ENCODE assay signal across 21 cellular contexts in the genomic region with DNA sequence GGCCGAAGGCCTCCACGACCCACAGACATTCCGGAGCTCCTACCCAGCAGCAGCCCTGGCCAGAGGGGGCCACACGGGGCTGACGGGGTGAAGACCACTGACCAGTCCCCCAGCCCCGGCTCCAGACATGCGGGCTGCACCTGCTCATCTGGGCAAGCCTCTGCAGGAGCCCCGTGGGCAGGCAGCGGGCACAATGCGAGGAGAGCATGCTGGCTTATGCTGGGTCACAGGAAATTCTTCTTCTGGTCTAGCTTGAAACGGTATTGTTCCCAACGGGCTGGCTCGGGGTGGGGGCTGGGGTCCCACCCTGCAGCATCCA. TPM values are rescaled to one million over a fixed set of nuclear protein-coding genes. Genes with fewer than 3 reads are reported as not detected.
DNase-seq lines count a peak whose midpoint lies in the region; ATAC-seq, FAIRE-seq and TF ChIP-seq lines count a peak whose summit lies in the region.
"Had no signal": no experiment of that assay in that cellular context is flagged by ENCODE, and none has a peak within 500 bp of the region (broad histone marks: within the 10 kb centered on the region; RNA-seq: fewer than 3 reads in every experiment).

No MANE protein-coding gene starts in this region.

- H3K9me3 ChIP-seq in HepG2 (ENCODE audit: low read length), result no peaks in the 10 kb centered on the region
- no peaks in the 10 kb centered on the region for H3K9me3 ChIP-seq in right lobe of liver
- H3K9me3 ChIP-seq in neuronal stem cell (replicated peaks in 1 of 2; ENCODE audit: control insufficient read depth in 2 of 2, insufficient read depth in 1 of 2, low read depth in 1 of 2, low read length in 2 of 2), result peaks cover 0 to 3% of the 10 kb centered on the region in 2 donors
- H3K9me3 ChIP-seq: A549, BLaER1 had no signal

- intact Hi-C loops in HepG2 (cut with micrococcal nuclease; ENCODE audit: unreplicated experiment), result no loop called here
- intact Hi-C loops in right lobe of liver (cut with DNase I), result no loop called here

- peaks cover 36% of the 10 kb centered on the region for H3K4me1 ChIP-seq in HepG2 (ENCODE audit: insufficient read depth, low read length)
- no peaks in the 10 kb centered on the region for H3K4me1 ChIP-seq in right lobe of liver
- H3K4me1 ChIP-seq in neuronal stem cell (ENCODE audit: control insufficient read depth in 2 of 2, insufficient read depth in 1 of 2, low read depth in 1 of 2, low read length in 2 of 2), result peaks cover 18 to 44% of the 10 kb centered on the region in 2 donors

- WGBS in HepG2 (ENCODE audit: low lambda C conversion rate), result 14% methylated on average over 7 of the region's 13 CpGs
- WGBS in right lobe of liver (ENCODE audit: insufficient coverage, low coverage, low lambda C conversion rate, missing lambda C conversion rate), result no CpG with 5 or more reads among the region's 13 CpGs
- no CpG with 5 or more reads among the region's 13 CpGs for WGBS in neuronal stem cell (ENCODE audit: extremely low coverage in 2 of 2, insufficient read length in 2 of 2, insufficient replicate concordance in 1 of 2), 2 donors

- CTCF ChIA-PET in HepG2 (lab: Yijun Ruan, JAX; ENCODE audit: low intra/inter-chr PET ratio, low total read pairs), result no interaction called here

- ATAC-seq in HepG2, result peak; percentile 4; the same call in 2 of the 3 replicates
- ATAC-seq in right lobe of liver, result no peak
- ATAC-seq in HG02885 (IDR thresholded peaks at IDR 0.05; ENCODE audit: poor library complexity, unreplicated experiment), result no peak
- ATAC-seq: HCT116 had no signal

- H3K14ac ChIP-seq in neuronal stem cell (ENCODE audit: low read length), result peak overlapping the region; percentile 40

- H4K20me1 ChIP-seq in HepG2 (ENCODE audit: insufficient read depth, low read length), result 0 out of 2 replicates have a peak, but pooled peaks cover 2% of the 10 kb centered on the region

- no peak overlapping the region for H4K8ac ChIP-seq in neuronal stem cell (ENCODE audit: low read depth, low read length)

- DNase-seq in DMS 273 (lab: John Stamatoyannopoulos, UW; ENCODE audit: unreplicated experiment) (peak; percentile 67), DMS 273 treated with DMSO at 0.1 percent for 48 hours (lab: John Stamatoyannopoulos, UW) (no peak), HepG2 (ENCODE audit: low spot score) (no peak), right lobe of liver (no peak), neuronal stem cell (ENCODE audit: low spot score) (no peak), hypothalamus (lab: John Stamatoyannopoulos, UW) (no peak), dedifferentiated amniotic fluid mesenchymal stem cell (ENCODE audit: extremely low spot score) (no peak)
- DNase-seq: AML-193; Calu3; CD4-positive, alpha-beta memory T cell; DMS79 treated with DMSO at 0.1 percent for 48 hours; GF-D8; HFFc6 had no signal

- no peak for TF ChIP-seq CTCF in HepG2 (CRISPR knock-in tag; IDR thresholded peaks at IDR 0.05)
- TF ChIP-seq CTCF in right lobe of liver (IDR thresholded peaks at IDR 0.05), result no peak

- TF ChIP-seq POLR2A in HepG2 (IDR thresholded peaks at IDR 0.05; ENCODE audit: insufficient read depth in 1 of 2, low read depth in 2 of 2, low read length in 2 of 2) (no peak), right lobe of liver (IDR thresholded peaks at IDR 0.05) (no peak)

- no peak overlapping the region for H3K4me2 ChIP-seq in HepG2 (ENCODE audit: low read depth, low read length)
- H3K4me2 ChIP-seq in neuronal stem cell (ENCODE audit: insufficient read depth, low read length, poor library complexity, severe bottlenecking), result no peak overlapping the region
- H3K4me2 ChIP-seq: BLaER1 had no signal

- no peak overlapping the region for H3K9ac ChIP-seq in HepG2 (ENCODE audit: insufficient read depth, low read depth, low read length)
- H3K9ac ChIP-seq in neuronal stem cell (ENCODE audit: low read depth, low read length, poor library complexity), result no peak overlapping the region
- H3K9ac ChIP-seq: BLaER1 had no signal

- FAIRE-seq in HepG2 (lab: Jason Lieb, UNC), result no peak
- FAIRE-seq: A549 had no signal

- H2BK5ac ChIP-seq in neuronal stem cell (ENCODE audit: low read length), result no peak overlapping the region

- peak overlapping the region; percentile 28 for H3K23ac ChIP-seq in neuronal stem cell (ENCODE audit: low read depth, low read length, poor library complexity)

- no peaks in the 10 kb centered on the region for H3K79me1 ChIP-seq in neuronal stem cell (ENCODE audit: low read depth, low read length)

- H3K27me3 ChIP-seq in HepG2 (ENCODE audit: control insufficient read depth in 1 of 2, insufficient read depth in 2 of 2, low read length in 2 of 2) (peaks cover 30 to 80% of the 10 kb centered on the region in 2 experiments), right lobe of liver (peaks cover 0 to 8% of the 10 kb centered on the region in 2 donors), neuronal stem cell (ENCODE audit: control insufficient read depth in 3 of 3, insufficient read depth in 3 of 3, low read depth in 1 of 3, low read length in 3 of 3) (peaks cover 26 to 89% (median 59%) of the 10 kb centered on the region in 3 experiments)

- H3K4ac ChIP-seq in neuronal stem cell (ENCODE audit: low read length), result no peak overlapping the region

- peak overlapping the region; percentile 84 for H3K18ac ChIP-seq in neuronal stem cell (ENCODE audit: low read length)

- no peaks in the 10 kb centered on the region for H3K79me2 ChIP-seq in HepG2 (ENCODE audit: insufficient read depth, low read length)

- peak overlapping the region; percentile 56 for H2BK120ac ChIP-seq in neuronal stem cell (ENCODE audit: low read depth, low read length)

- no peak overlapping the region for H2BK12ac ChIP-seq in neuronal stem cell (ENCODE audit: low read length)

- peak overlapping the region; percentile 97 for H2AK5ac ChIP-seq in neuronal stem cell (ENCODE audit: low read depth, low read length)

- H2BK15ac ChIP-seq in neuronal stem cell (ENCODE audit: low read length), result peak overlapping the region; percentile 79

- no TSS peak for BruUV-seq in HepG2 (replicated peaks; lab: Mats Ljungman, UMichigan)

- no peaks in the 10 kb centered on the region for H3K36me3 ChIP-seq in HepG2 (replicated peaks in 1 of 2; ENCODE audit: control insufficient read depth in 1 of 2, insufficient read depth in 2 of 2, low read length in 2 of 2)
- no peaks in the 10 kb centered on the region for H3K36me3 ChIP-seq in right lobe of liver
- H3K36me3 ChIP-seq in neuronal stem cell (replicated peaks in 1 of 2; ENCODE audit: control insufficient read depth in 2 of 2, insufficient read depth in 2 of 2, low read length in 2 of 2), result no peaks in the 10 kb centered on the region
- H3K36me3 ChIP-seq: BLaER1 had no signal

- in situ Hi-C loops in HepG2 (cut with HindIII; ENCODE audit: extremely low pct_ligation_motif_present, low pct_unique_long_range_greater_than_20kb), result no loop called here

- no peak overlapping the region for H3K4me3 ChIP-seq in HepG2 (replicated peaks in 1 of 3; ENCODE audit: insufficient read depth in 1 of 3, low read depth in 2 of 3, low read length in 3 of 3)
- no peak overlapping the region for H3K4me3 ChIP-seq in right lobe of liver
- no peak overlapping the region for H3K4me3 ChIP-seq in neuronal stem cell (ENCODE audit: low read length in 2 of 2)
- H3K4me3 ChIP-seq: A549, BLaER1 had no signal

- H4K91ac ChIP-seq in neuronal stem cell (ENCODE audit: low read depth, low read length, poor library complexity), result no peak overlapping the region

- H2AFZ ChIP-seq in HepG2 (ENCODE audit: low read length), result no peak overlapping the region
- H2AFZ ChIP-seq in neuronal stem cell (ENCODE audit: low read length), result no peak overlapping the region
- H2AFZ ChIP-seq: GM23338 had no signal

- POLR2A ChIA-PET in HepG2 (lab: Yijun Ruan, JAX), result no interaction called here

- TF ChIP-seq EP300 in HepG2 (IDR thresholded peaks at IDR 0.05; ENCODE audit: low read depth in 2 of 2, low read length in 2 of 2), result no peak
- no peak for TF ChIP-seq EP300 in HepG2 (CRISPR knock-in tag; IDR thresholded peaks at IDR 0.05; ENCODE audit: borderline replicate concordance)

- H3K27ac ChIP-seq in HepG2 (ENCODE audit: extremely low read length, insufficient read depth, low read length) (no peak overlapping the region), right lobe of liver (no peak overlapping the region), neuronal stem cell (replicated peaks; ENCODE audit: low read length) (no peak overlapping the region)
- H3K27ac ChIP-seq: 22Rv1, A549, BLaER1 had no signal

- no peak for TF ChIP-seq RAD21 in HepG2 (CRISPR knock-in tag; IDR thresholded peaks at IDR 0.05)

RNA-seq across cellular contexts. Expression of gene HS3ST6, which starts 1.4 kb away (rescaled TPM):
- total RNA-seq in HepG2 (2016; rRNA removed; fragmentation: Illumina TruSeq; extraction: Trizol) (not detected in 2 replicates), right lobe of liver (not detected)
- not detected in 2 replicates for total RNA-seq in HepG2 (2016; cell fraction: cytosol; rRNA removed; fragmentation: Illumina TruSeq; extraction: Trizol; ENCODE audit: low read depth)
- total RNA-seq in HepG2 (2016; cell fraction: insoluble cytoplasmic fraction; rRNA removed; fragmentation: Illumina TruSeq; extraction: Trizol), result not detected in 2 replicates
- not detected in 2 replicates for total RNA-seq in HepG2 (2016; cell fraction: membrane; rRNA removed; fragmentation: Illumina TruSeq; extraction: Trizol)
- total RNA-seq in HepG2 (2016; cell fraction: nucleus; rRNA removed; fragmentation: Illumina TruSeq; extraction: Trizol), result not detected in 2 replicates
- polyA plus RNA-seq in HepG2 (2011; rRNA removed), result not detected in 2 replicates
- polyA plus RNA-seq in HepG2 (2011; cell fraction: cytosol; rRNA removed), result not detected in 2 replicates
- polyA plus RNA-seq in HepG2 (2011; cell fraction: nucleus; rRNA removed), result not detected in 2 replicates
- not detected in 2 replicates for polyA plus RNA-seq in HepG2 (2012)
- polyA plus RNA-seq in HepG2 (2016; cell fraction: cytosol; fragmentation: Illumina TruSeq; extraction: Trizol; ENCODE audit: low read depth), result not detected in 2 replicates
- not detected in 2 replicates for polyA plus RNA-seq in HepG2 (2016; cell fraction: insoluble cytoplasmic fraction; fragmentation: Illumina TruSeq; extraction: Trizol; ENCODE audit: low read depth)
- polyA plus RNA-seq in HepG2 (2016; cell fraction: membrane; fragmentation: Illumina TruSeq; extraction: Trizol; ENCODE audit: low read depth), result not detected in 2 replicates
- not detected in 2 replicates for polyA plus RNA-seq in HepG2 (2016; cell fraction: nucleus; fragmentation: Illumina TruSeq; extraction: Trizol; ENCODE audit: insufficient read depth, low read depth)
- polyA minus RNA-seq in HepG2 (2011; rRNA and poly(A)+ RNA removed; ENCODE audit: low replicate concordance), result not detected in 2 replicates
- not detected in 2 replicates for polyA minus RNA-seq in HepG2 (2011; cell fraction: cytosol; rRNA and poly(A)+ RNA removed)
- polyA minus RNA-seq in HepG2 (2011; cell fraction: nucleus; rRNA and poly(A)+ RNA removed), result not detected in 2 replicates
- polyA plus RNA-seq in neuronal stem cell (2013, experiment 1 of 2), result 1.1 TPM
- 1.1 TPM for polyA plus RNA-seq in neuronal stem cell (2013, experiment 2 of 2)
- total RNA-seq: Calu3; CD4-positive, alpha-beta memory T cell; GM23338; H7; HFFc6 had no signal
- polyA plus RNA-seq: CD14-positive monocyte; CD4-positive, alpha-beta memory T cell had no signal

RNA-seq across cellular contexts. Expression of gene MSRB1, which starts 23.4 kb away (rescaled TPM):
- total RNA-seq in HepG2 (2016; rRNA removed; fragmentation: Illumina TruSeq; extraction: Trizol) (32.1 and 49.0 TPM in 2 replicates), right lobe of liver (100 to 1,000 TPM in 3 of 6 experiments, 10 to 100 TPM in 3; 63.4 to 121 (median 98.5) TPM)
- total RNA-seq in HepG2 (2016; cell fraction: cytosol; rRNA removed; fragmentation: Illumina TruSeq; extraction: Trizol; ENCODE audit: low read depth), result 17.7 and 18.5 TPM in 2 replicates
- 36.2 and 53.5 TPM in 2 replicates for total RNA-seq in HepG2 (2016; cell fraction: insoluble cytoplasmic fraction; rRNA removed; fragmentation: Illumina TruSeq; extraction: Trizol)
- 40.6 and 47.0 TPM in 2 replicates for total RNA-seq in HepG2 (2016; cell fraction: membrane; rRNA removed; fragmentation: Illumina TruSeq; extraction: Trizol)
- total RNA-seq in HepG2 (2016; cell fraction: nucleus; rRNA removed; fragmentation: Illumina TruSeq; extraction: Trizol), result 22.9 and 23.6 TPM in 2 replicates
- 75.4 and 84.2 TPM in 2 replicates for polyA plus RNA-seq in HepG2 (2011; rRNA removed)
- 77.3 and 104 TPM in 2 replicates for polyA plus RNA-seq in HepG2 (2011; cell fraction: cytosol; rRNA removed)
- 36.2 and 37.3 TPM in 2 replicates for polyA plus RNA-seq in HepG2 (2011; cell fraction: nucleus; rRNA removed)
- 50.3 and 50.5 TPM in 2 replicates for polyA plus RNA-seq in HepG2 (2012)
- 33.2 and 38.6 TPM in 2 replicates for polyA plus RNA-seq in HepG2 (2016; cell fraction: cytosol; fragmentation: Illumina TruSeq; extraction: Trizol; ENCODE audit: low read depth)
- 123 and 143 TPM in 2 replicates for polyA plus RNA-seq in HepG2 (2016; cell fraction: insoluble cytoplasmic fraction; fragmentation: Illumina TruSeq; extraction: Trizol; ENCODE audit: low read depth)
- 66.6 and 81.6 TPM in 2 replicates for polyA plus RNA-seq in HepG2 (2016; cell fraction: membrane; fragmentation: Illumina TruSeq; extraction: Trizol; ENCODE audit: low read depth)
- 54.6 and 56.2 TPM in 2 replicates for polyA plus RNA-seq in HepG2 (2016; cell fraction: nucleus; fragmentation: Illumina TruSeq; extraction: Trizol; ENCODE audit: insufficient read depth, low read depth)
- 38.3 and 153 TPM in 2 replicates for polyA minus RNA-seq in HepG2 (2011; rRNA and poly(A)+ RNA removed; ENCODE audit: low replicate concordance)
- polyA minus RNA-seq in HepG2 (2011; cell fraction: cytosol; rRNA and poly(A)+ RNA removed), result 32.5 and 36.9 TPM in 2 replicates
- 29.6 and 34.3 TPM in 2 replicates for polyA minus RNA-seq in HepG2 (2011; cell fraction: nucleus; rRNA and poly(A)+ RNA removed)
- 18.8 TPM for polyA plus RNA-seq in neuronal stem cell (2013, experiment 1 of 2)
- polyA plus RNA-seq in neuronal stem cell (2013, experiment 2 of 2), result 17.3 TPM

RNA-seq across cellular contexts. Expression of gene RPL3L, which starts 34.9 kb away (rescaled TPM):
- total RNA-seq in HepG2 (2016; rRNA removed; fragmentation: Illumina TruSeq; extraction: Trizol) (not detected in 2 replicates), right lobe of liver (under 1 TPM in 1 of 6 experiments, not detected in 5; 0.12 TPM)
- total RNA-seq in HepG2 (2016; cell fraction: cytosol; rRNA removed; fragmentation: Illumina TruSeq; extraction: Trizol; ENCODE audit: low read depth), result 1.0 TPM in 1 of 2 replicates, not detected in the other
- total RNA-seq in HepG2 (2016; cell fraction: insoluble cytoplasmic fraction; rRNA removed; fragmentation: Illumina TruSeq; extraction: Trizol), result 0.43 TPM in 1 of 2 replicates, not detected in the other
- total RNA-seq in HepG2 (2016; cell fraction: membrane; rRNA removed; fragmentation: Illumina TruSeq; extraction: Trizol), result 0.52 and 1.1 TPM in 2 replicates
- total RNA-seq in HepG2 (2016; cell fraction: nucleus; rRNA removed; fragmentation: Illumina TruSeq; extraction: Trizol), result 1.1 TPM in 2 replicates
- 0.17 and 0.30 TPM in 2 replicates for polyA plus RNA-seq in HepG2 (2011; rRNA removed)
- 0.06 and 0.11 TPM in 2 replicates for polyA plus RNA-seq in HepG2 (2011; cell fraction: cytosol; rRNA removed)
- polyA plus RNA-seq in HepG2 (2011; cell fraction: nucleus; rRNA removed), result 0.17 and 0.26 TPM in 2 replicates
- 0.64 and 1.1 TPM in 2 replicates for polyA plus RNA-seq in HepG2 (2012)
- not detected in 2 replicates for polyA plus RNA-seq in HepG2 (2016; cell fraction: cytosol; fragmentation: Illumina TruSeq; extraction: Trizol; ENCODE audit: low read depth)
- not detected in 2 replicates for polyA plus RNA-seq in HepG2 (2016; cell fraction: insoluble cytoplasmic fraction; fragmentation: Illumina TruSeq; extraction: Trizol; ENCODE audit: low read depth)
- 0.07 TPM in 1 of 2 replicates, not detected in the other for polyA plus RNA-seq in HepG2 (2016; cell fraction: membrane; fragmentation: Illumina TruSeq; extraction: Trizol; ENCODE audit: low read depth)
- not detected in 2 replicates for polyA plus RNA-seq in HepG2 (2016; cell fraction: nucleus; fragmentation: Illumina TruSeq; extraction: Trizol; ENCODE audit: insufficient read depth, low read depth)
- polyA minus RNA-seq in HepG2 (2011; rRNA and poly(A)+ RNA removed; ENCODE audit: low replicate concordance), result 3.8 TPM in 1 of 2 replicates, not detected in the other
- 0.89 TPM in 1 of 2 replicates, not detected in the other for polyA minus RNA-seq in HepG2 (2011; cell fraction: cytosol; rRNA and poly(A)+ RNA removed)
- polyA minus RNA-seq in HepG2 (2011; cell fraction: nucleus; rRNA and poly(A)+ RNA removed), result 3.0 TPM in 1 of 2 replicates, not detected in the other
- 0.06 TPM for polyA plus RNA-seq in neuronal stem cell (2013, experiment 1 of 2)
- polyA plus RNA-seq in neuronal stem cell (2013, experiment 2 of 2), result 0.04 TPM
- total RNA-seq: Calu3; CD4-positive, alpha-beta memory T cell; H7; HFFc6 had no signal
- polyA plus RNA-seq: A549; CD14-positive monocyte; CD4-positive, alpha-beta memory T cell had no signal

RNA-seq across cellular contexts. Expression of gene NDUFB10, which starts 39.7 kb away (rescaled TPM):
- total RNA-seq in HepG2 (2016; rRNA removed; fragmentation: Illumina TruSeq; extraction: Trizol) (143 and 157 TPM in 2 replicates), right lobe of liver (100 to 1,000 TPM in 2 of 6 experiments, 10 to 100 TPM in 4; 68.7 to 210 (median 81.2) TPM)
- total RNA-seq in HepG2 (2016; cell fraction: cytosol; rRNA removed; fragmentation: Illumina TruSeq; extraction: Trizol; ENCODE audit: low read depth), result 74.8 and 95.4 TPM in 2 replicates
- total RNA-seq in HepG2 (2016; cell fraction: insoluble cytoplasmic fraction; rRNA removed; fragmentation: Illumina TruSeq; extraction: Trizol), result 145 TPM in 2 replicates
- 96.5 and 119 TPM in 2 replicates for total RNA-seq in HepG2 (2016; cell fraction: membrane; rRNA removed; fragmentation: Illumina TruSeq; extraction: Trizol)
- 52.6 and 56.0 TPM in 2 replicates for total RNA-seq in HepG2 (2016; cell fraction: nucleus; rRNA removed; fragmentation: Illumina TruSeq; extraction: Trizol)
- 68.6 and 73.7 TPM in 2 replicates for polyA plus RNA-seq in HepG2 (2011; rRNA removed)
- polyA plus RNA-seq in HepG2 (2011; cell fraction: cytosol; rRNA removed), result 111 and 159 TPM in 2 replicates
- 63.4 and 64.1 TPM in 2 replicates for polyA plus RNA-seq in HepG2 (2011; cell fraction: nucleus; rRNA removed)
- 74.9 and 80.6 TPM in 2 replicates for polyA plus RNA-seq in HepG2 (2012)
- 121 and 146 TPM in 2 replicates for polyA plus RNA-seq in HepG2 (2016; cell fraction: cytosol; fragmentation: Illumina TruSeq; extraction: Trizol; ENCODE audit: low read depth)
- 185 and 203 TPM in 2 replicates for polyA plus RNA-seq in HepG2 (2016; cell fraction: insoluble cytoplasmic fraction; fragmentation: Illumina TruSeq; extraction: Trizol; ENCODE audit: low read depth)
- polyA plus RNA-seq in HepG2 (2016; cell fraction: membrane; fragmentation: Illumina TruSeq; extraction: Trizol; ENCODE audit: low read depth), result 122 and 150 TPM in 2 replicates
- 134 and 138 TPM in 2 replicates for polyA plus RNA-seq in HepG2 (2016; cell fraction: nucleus; fragmentation: Illumina TruSeq; extraction: Trizol; ENCODE audit: insufficient read depth, low read depth)
- 54.4 and 101 TPM in 2 replicates for polyA minus RNA-seq in HepG2 (2011; rRNA and poly(A)+ RNA removed; ENCODE audit: low replicate concordance)
- polyA minus RNA-seq in HepG2 (2011; cell fraction: cytosol; rRNA and poly(A)+ RNA removed), result 63.5 and 64.7 TPM in 2 replicates
- 15.9 and 21.5 TPM in 2 replicates for polyA minus RNA-seq in HepG2 (2011; cell fraction: nucleus; rRNA and poly(A)+ RNA removed)
- polyA plus RNA-seq in neuronal stem cell (2013, experiment 1 of 2), result 135 TPM
- 129 TPM for polyA plus RNA-seq in neuronal stem cell (2013, experiment 2 of 2)

RNA-seq across cellular contexts. Expression of gene RPS2, which starts 45.0 kb away (rescaled TPM):
- total RNA-seq in HepG2 (2016; rRNA removed; fragmentation: Illumina TruSeq; extraction: Trizol) (1,908 and 1,988 TPM in 2 replicates), right lobe of liver (1,000 to 10,000 TPM in 1 of 6 experiments, 100 to 1,000 TPM in 5; 451 to 1,052 (median 541) TPM)
- 7,477 and 8,510 TPM in 2 replicates for total RNA-seq in HepG2 (2016; cell fraction: cytosol; rRNA removed; fragmentation: Illumina TruSeq; extraction: Trizol; ENCODE audit: low read depth)
- total RNA-seq in HepG2 (2016; cell fraction: insoluble cytoplasmic fraction; rRNA removed; fragmentation: Illumina TruSeq; extraction: Trizol), result 1,713 and 1,999 TPM in 2 replicates
- total RNA-seq in HepG2 (2016; cell fraction: membrane; rRNA removed; fragmentation: Illumina TruSeq; extraction: Trizol), result 6,682 and 6,920 TPM in 2 replicates
- total RNA-seq in HepG2 (2016; cell fraction: nucleus; rRNA removed; fragmentation: Illumina TruSeq; extraction: Trizol), result 868 and 972 TPM in 2 replicates
- polyA plus RNA-seq in HepG2 (2011; rRNA removed), result 4,513 and 4,514 TPM in 2 replicates
- 4,562 and 7,573 TPM in 2 replicates for polyA plus RNA-seq in HepG2 (2011; cell fraction: cytosol; rRNA removed)
- 3,188 and 3,237 TPM in 2 replicates for polyA plus RNA-seq in HepG2 (2011; cell fraction: nucleus; rRNA removed)
- polyA plus RNA-seq in HepG2 (2012), result 2,719 and 4,159 TPM in 2 replicates
- 15,334 and 17,742 TPM in 2 replicates for polyA plus RNA-seq in HepG2 (2016; cell fraction: cytosol; fragmentation: Illumina TruSeq; extraction: Trizol; ENCODE audit: low read depth)
- polyA plus RNA-seq in HepG2 (2016; cell fraction: insoluble cytoplasmic fraction; fragmentation: Illumina TruSeq; extraction: Trizol; ENCODE audit: low read depth), result 2,736 and 3,340 TPM in 2 replicates
- polyA plus RNA-seq in HepG2 (2016; cell fraction: membrane; fragmentation: Illumina TruSeq; extraction: Trizol; ENCODE audit: low read depth), result 10,909 and 11,775 TPM in 2 replicates
- 2,261 and 2,419 TPM in 2 replicates for polyA plus RNA-seq in HepG2 (2016; cell fraction: nucleus; fragmentation: Illumina TruSeq; extraction: Trizol; ENCODE audit: insufficient read depth, low read depth)
- polyA minus RNA-seq in HepG2 (2011; rRNA and poly(A)+ RNA removed; ENCODE audit: low replicate concordance), result 5,720 and 6,943 TPM in 2 replicates
- polyA minus RNA-seq in HepG2 (2011; cell fraction: cytosol; rRNA and poly(A)+ RNA removed), result 2,159 and 2,271 TPM in 2 replicates
- 430 and 534 TPM in 2 replicates for polyA minus RNA-seq in HepG2 (2011; cell fraction: nucleus; rRNA and poly(A)+ RNA removed)
- polyA plus RNA-seq in neuronal stem cell (2013, experiment 1 of 2), result 7,109 TPM
- 6,979 TPM for polyA plus RNA-seq in neuronal stem cell (2013, experiment 2 of 2)
